Comparison of ENCODE assay signal across 24 cellular contexts in the genomic region with DNA sequence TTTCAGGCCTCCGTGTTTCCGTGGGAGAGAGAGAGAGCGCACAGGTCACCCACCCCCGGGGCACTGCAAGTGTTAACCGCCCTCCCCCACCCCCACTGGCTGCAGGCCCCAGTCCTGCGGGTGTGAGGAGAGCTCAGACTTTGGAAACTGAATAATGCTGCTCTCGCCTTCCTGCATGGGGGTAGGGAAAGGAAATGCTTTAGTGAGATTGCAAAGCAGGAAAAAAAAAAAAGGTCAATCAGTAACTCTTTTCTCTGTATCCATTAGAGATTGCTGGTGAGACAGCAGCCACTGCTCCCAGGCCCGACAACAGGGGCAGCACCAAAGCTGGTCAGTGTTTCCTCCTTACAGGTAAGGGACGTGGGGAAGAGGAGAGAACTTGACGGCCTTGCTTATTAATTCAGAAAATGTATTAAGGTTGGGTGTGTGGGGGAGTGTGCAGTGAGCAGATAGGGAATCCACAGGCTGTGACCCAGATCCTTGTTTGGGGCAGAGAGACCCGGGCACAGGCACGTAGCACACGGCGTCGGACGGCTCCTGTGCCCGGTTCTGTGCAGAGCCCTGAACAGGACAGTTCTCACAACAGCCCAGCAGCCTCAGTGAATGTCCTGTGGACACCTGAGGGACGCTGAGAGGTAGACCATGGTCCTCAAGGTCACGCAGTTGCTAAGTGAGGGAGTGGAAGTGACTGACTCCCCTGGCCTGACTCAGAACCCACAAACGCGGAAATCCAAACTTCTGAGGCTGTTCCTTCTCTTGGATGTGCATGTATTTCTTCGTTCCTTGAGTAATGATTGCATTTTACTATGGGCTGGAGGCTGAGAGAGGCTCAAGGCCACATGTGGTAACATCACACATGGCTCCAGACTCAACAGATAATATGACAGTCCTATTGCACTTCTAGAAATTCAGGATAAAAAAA.
DNase-seq lines count a peak whose midpoint lies in the region; ATAC-seq and TF ChIP-seq lines count a peak whose summit lies in the region.
"Had no signal": no experiment of that assay in that cellular context is flagged by ENCODE, and none has a peak within 500 bp of the region (broad histone marks: within the 10 kb centered on the region; RNA-seq: fewer than 3 reads in every experiment).

No MANE protein-coding gene starts in this region.

- H3K27ac Mint-ChIP-seq in type B pancreatic cell, result no peak overlapping the region
- H3K27ac Mint-ChIP-seq: activated naive CD4-positive, alpha-beta T cell treated with anti-CD3 and anti-CD28 coated beads for 36 hours; CD8-positive, alpha-beta memory T cell had no signal

- H3K27me3 ChIP-seq in HUES64 (ENCODE audit: insufficient read depth, low read length), result peaks cover 30% of the 10 kb centered on the region
- no peaks in the 10 kb centered on the region for H3K27me3 ChIP-seq in mesendoderm (ENCODE audit: insufficient read depth, low read length, poor library complexity)
- H3K27me3 ChIP-seq: ovary, thyroid gland had no signal

- WGBS in HUES64, result 56% methylated on average over 19 of the region's 22 CpGs
- no CpG with 5 or more reads among the region's 22 CpGs for WGBS in mesendoderm (ENCODE audit: extremely low coverage, insufficient coverage, low lambda C conversion rate)

- peak overlapping the region; percentile 60 for H3K4ac ChIP-seq in mesendoderm (ENCODE audit: low read depth, low read length)

- peak overlapping the region; percentile 64 for H3K27ac ChIP-seq in HUES64 (ENCODE audit: low read depth, low read length)
- H3K27ac ChIP-seq in mesendoderm (ENCODE audit: low read depth, low read length), result peak overlapping the region; percentile 81
- H3K27ac ChIP-seq: lower lobe of right lung, ovary, thyroid gland had no signal

- H3K36me3 ChIP-seq in HUES64 (ENCODE audit: insufficient read depth, low read length), result no peaks in the 10 kb centered on the region
- H3K36me3 ChIP-seq in mesendoderm (ENCODE audit: control insufficient read depth, insufficient read depth, low read length), result no peaks in the 10 kb centered on the region
- H3K36me3 ChIP-seq: HAP-1, lower lobe of right lung, ovary, thyroid gland had no signal

- H2BK15ac ChIP-seq in mesendoderm (replicated peaks; ENCODE audit: low read depth), result no peak overlapping the region

- peak overlapping the region; percentile 47 for H3K4me3 Mint-ChIP-seq in type B pancreatic cell
- H3K4me3 Mint-ChIP-seq: activated naive CD4-positive, alpha-beta T cell treated with anti-CD3 and anti-CD28 coated beads for 36 hours; activated T-cell treated with anti-CD3 and anti-CD28 coated beads, Interleukin-2, amount 50 U/mL, for 4 hours; CD8-positive, alpha-beta memory T cell had no signal

- H3K18ac ChIP-seq in mesendoderm (ENCODE audit: low read length), result peak overlapping the region; percentile 6

- H3K79me1 ChIP-seq in mesendoderm (ENCODE audit: low read length), result no peaks in the 10 kb centered on the region

- no peak overlapping the region for H3K23ac ChIP-seq in mesendoderm (ENCODE audit: low read length)

- H2BK5ac ChIP-seq in mesendoderm (ENCODE audit: low read length), result peak overlapping the region; percentile 39

- peaks cover 5% of the 10 kb centered on the region for H3K9me3 Mint-ChIP-seq in type B pancreatic cell
- H3K9me3 Mint-ChIP-seq: activated naive CD4-positive, alpha-beta T cell treated with anti-CD3 and anti-CD28 coated beads for 36 hours; activated T-cell treated with anti-CD3 and anti-CD28 coated beads, Interleukin-2, amount 50 U/mL, for 4 hours; CD8-positive, alpha-beta memory T cell had no signal

- H3K9ac ChIP-seq in HUES64 (ENCODE audit: low read depth, low read length) (no peak overlapping the region), mesendoderm (ENCODE audit: low read length) (peak overlapping the region; percentile 56)

- peak overlapping the region; percentile 78 for H3K56ac ChIP-seq in mesendoderm (ENCODE audit: low read length)

- H2AK5ac ChIP-seq in mesendoderm (ENCODE audit: low read length), result peak overlapping the region; percentile 24

- ATAC-seq in GM21360 (IDR thresholded peaks at IDR 0.05; ENCODE audit: unreplicated experiment) (no peak), GM19455 (IDR thresholded peaks at IDR 0.05; ENCODE audit: unreplicated experiment) (no peak)
- ATAC-seq: activated T-cell treated with anti-CD3 and anti-CD28 coated beads, Interleukin-2, amount 50 U/mL, for 4 hours; lower lobe of right lung; Right ventricle myocardium inferior had no signal

- no peak overlapping the region for H4K8ac ChIP-seq in mesendoderm (ENCODE audit: low read depth, low read length)

- H4K5ac ChIP-seq in mesendoderm (ENCODE audit: low read length), result peak overlapping the region; percentile 84

- peak overlapping the region; percentile 16 for H2BK120ac ChIP-seq in mesendoderm (ENCODE audit: low read depth, low read length)

- peaks cover 86% of the 10 kb centered on the region for H3K27me3 Mint-ChIP-seq in type B pancreatic cell

- TF ChIP-seq CTCF in fibroblast of pulmonary artery (IDR thresholded peaks at IDR 0.05; ENCODE audit: low read length, missing control alignments) (no peak), type B pancreatic cell (conservative IDR thresholded peaks at IDR 0.05) (no peak)

- 0 out of 2 replicates have a peak, but pooled peaks cover 3% of the 10 kb centered on the region for H3K9me3 ChIP-seq in HUES64 (ENCODE audit: insufficient read depth, low read depth, low read length)
- H3K9me3 ChIP-seq: HAP-1, lower lobe of right lung, ovary, thyroid gland had no signal

- DNase-seq in fibroblast of pulmonary artery (ENCODE audit: low read depth) (peak; percentile 33), mesendoderm (peak; percentile 78), type B pancreatic cell (ENCODE audit: extremely low spot score, unreplicated experiment) (no peak)
- no peak for DNase-seq in activated naive CD4-positive, alpha-beta T cell (lab: John Stamatoyannopoulos, UW)
- DNase-seq: activated CD4-positive, alpha-beta T cell treated with anti-CD3 and anti-CD28 coated beads for 1 hour; activated CD8-positive, alpha-beta memory T cell treated with anti-CD3 and anti-CD28 coated beads for 24 hours; activated naive CD4-positive, alpha-beta T cell treated with anti-CD3 and anti-CD28 coated beads for 36 hours; activated T-cell treated with anti-CD3 and anti-CD28 coated beads, Interleukin-2, amount 50 U/mL, for 4 hours; anterior cingulate cortex; CD8-positive, alpha-beta memory T cell; effector CD8-positive, alpha-beta T cell; lower lobe of right lung; MM.1S; NCI-H1694; NCI-H69; ovary; stimulated activated CD4-positive, alpha-beta T cell treated with anti-CD3 and anti-CD28 coated beads, Interleukin-1b, Interleukin-23, amount 100 ng/mL, for 48 hours; stimulated activated naive CD4-positive, alpha-beta T cell treated with Interleukin-2 at 50 U/mL for 16 hours; thyroid gland had no signal

- H3K36me3 Mint-ChIP-seq in type B pancreatic cell, result no peaks in the 10 kb centered on the region

- H3K4me1 ChIP-seq in HUES64 (ENCODE audit: insufficient read depth, low read length), result peaks cover 24% of the 10 kb centered on the region
- peaks cover 15% of the 10 kb centered on the region for H3K4me1 ChIP-seq in mesendoderm (ENCODE audit: control insufficient read depth, low read depth, low read length)
- H3K4me1 ChIP-seq: HAP-1, lower lobe of right lung, thyroid gland had no signal

- no peaks in the 10 kb centered on the region for H3K79me2 ChIP-seq in mesendoderm (ENCODE audit: control insufficient read depth, insufficient read depth, low read length)

- H3K4me3 ChIP-seq in HUES64 (ENCODE audit: low read length) (no peak overlapping the region), fibroblast of pulmonary artery (replicated peaks; ENCODE audit: low read depth, low read length) (no peak overlapping the region), mesendoderm (ENCODE audit: low read length) (no peak overlapping the region)
- H3K4me3 ChIP-seq: HAP-1, lower lobe of right lung, ovary, thyroid gland had no signal

- peaks cover 46% of the 10 kb centered on the region for H3K4me1 Mint-ChIP-seq in type B pancreatic cell (ENCODE audit: unreplicated experiment)

- no peak overlapping the region for H3K4me2 ChIP-seq in mesendoderm (ENCODE audit: low read length)

Comparison
In these comparisons a context has a peak if more than half of its experiments do, and no peak if none do; other contexts are left out.
1. DNase-seq: peak in fibroblast of pulmonary artery (single experiment) and mesendoderm (single experiment); none in type B pancreatic cell (single experiment) and activated naive CD4-positive, alpha-beta T cell (0 of 4).